Comparison of ENCODE assay signal across 1 cellular context in genomic region chr5:180555168-180555921, GRCh38.
A peak's percentile ranks its signal among the peaks of the same experiment; 100 is the strongest.
TF ChIP-seq lines count a peak whose summit lies in the region.

No MANE protein-coding gene starts in this region.

TF ChIP-seq in A549, 52 proteins besides CTCF, POLR2A, EP300 and RAD21 (continued from another document):
- no peak for TF ChIP-seq HOXB5 (CRISPR knock-in tag; IDR thresholded peaks at IDR 0.05)
- peak; percentile 16 to 62; a peak in 2 of 4 replicates for TF ChIP-seq CEBPB (IDR thresholded peaks at IDR 0.05)
- no peak for TF ChIP-seq FOXS1 (CRISPR knock-in tag; IDR thresholded peaks at IDR 0.05)
- TF ChIP-seq ZC3H11A (IDR thresholded peaks at IDR 0.05) = no peak
- TF ChIP-seq, protein P1, sequence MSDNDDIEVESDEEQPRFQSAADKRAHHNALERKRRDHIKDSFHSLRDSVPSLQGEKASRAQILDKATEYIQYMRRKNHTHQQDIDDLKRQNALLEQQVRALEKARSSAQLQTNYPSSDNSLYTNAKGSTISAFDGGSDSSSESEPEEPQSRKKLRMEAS (IDR thresholded peaks at IDR 0.05) = 0 out of 2 replicates have a peak, but pooled peaks have one; percentile 29
